31 cellular contexts compared by ENCODE assay signal in the genomic region with DNA sequence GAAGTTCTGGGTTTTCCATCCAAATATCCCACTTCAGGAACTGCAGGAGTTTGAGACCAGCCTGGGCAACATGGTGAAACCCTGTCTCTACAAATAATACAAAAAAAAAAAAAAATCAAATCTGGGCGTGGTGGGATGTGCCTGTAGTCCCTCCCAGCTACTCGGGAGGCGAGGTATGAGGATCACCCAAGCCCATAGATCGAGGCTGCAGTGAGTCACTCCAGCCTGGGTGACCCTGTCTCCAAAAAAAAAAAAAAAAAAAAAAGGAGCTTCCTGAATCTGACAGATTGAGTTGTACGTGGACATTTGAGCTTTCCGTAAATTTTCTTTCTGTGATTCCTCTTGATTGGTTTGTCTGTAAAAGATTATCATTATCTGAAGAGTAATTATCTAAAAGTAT.
"Had no signal": no experiment of that assay in that cellular context is flagged by ENCODE, and none has a peak within 500 bp of the region (broad histone marks: within the 10 kb centered on the region; RNA-seq: fewer than 3 reads in every experiment).

No MANE protein-coding gene starts in this region.

- ATAC-seq: activated CD8-positive, alpha-beta memory T cell treated with anti-CD3 and anti-CD28 coated beads, Interleukin-2, amount 10 ng/mL, durations not matched to agents 7 days and 5 days; activated T-cell treated with anti-CD3 and anti-CD28 coated beads, Interleukin-2, amount 50 U/mL, for 72 hours; activated T-helper 17 cell treated with anti-CD3 and anti-CD28 coated beads, Interleukin-2, amount 50 U/mL, for 72 hours had no signal

- H3K27ac Mint-ChIP-seq: activated CD4-positive, alpha-beta memory T cell treated with anti-CD3 and anti-CD28 coated beads, Interleukin-2, amount 10 ng/mL, durations not matched to agents 7 days and 5 days; activated CD8-positive, alpha-beta memory T cell treated with anti-CD3 and anti-CD28 coated beads, Interleukin-2, amount 10 ng/mL, durations not matched to agents 7 days and 5 days; activated naive CD4-positive, alpha-beta T cell treated with anti-CD3 and anti-CD28 coated beads, Interleukin-2, amount 50 U/mL, for 24 hours; activated naive CD8-positive, alpha-beta T cell treated with anti-CD3 and anti-CD28 coated beads, Interleukin-2, amount 10 ng/mL, durations not matched to agents 7 days and 5 days; activated T-cell treated with anti-CD3 and anti-CD28 coated beads, Interleukin-2, amount 50 U/mL, for 72 hours; activated T-helper 17 cell treated with anti-CD3 and anti-CD28 coated beads, Interleukin-2, amount 50 U/mL, for 72 hours; T-helper 1 cell treated with Interleukin-12 subunit alpha and Interleukin-12 subunit beta and Interleukin-4 antibody, amounts not matched to agents 30 μg/mL and 1 μg/mL, for 36 hours; T-helper 2 cell treated with Interferon-gamma antibody and Interleukin-4, amounts not matched to agents 5 μg/mL and 100 μg/mL, for 36 hours had no signal

- H3K9me3 Mint-ChIP-seq: activated naive CD4-positive, alpha-beta T cell treated with anti-CD3 and anti-CD28 coated beads, Interleukin-2, amount 50 U/mL, for 24 hours; activated T-cell treated with anti-CD3 and anti-CD28 coated beads, Interleukin-2, amount 50 U/mL, for 72 hours; activated T-helper 17 cell treated with anti-CD3 and anti-CD28 coated beads, Interleukin-2, amount 50 U/mL, for 72 hours; T-helper 1 cell treated with Interleukin-12 subunit alpha and Interleukin-12 subunit beta and Interleukin-4 antibody, amounts not matched to agents 30 μg/mL and 1 μg/mL, for 36 hours; T-helper 2 cell treated with Interferon-gamma antibody and Interleukin-4, amounts not matched to agents 5 μg/mL and 100 μg/mL, for 36 hours had no signal

- DNase-seq: activated CD4-positive, alpha-beta memory T cell treated with anti-CD3 and anti-CD28 coated beads, Interleukin-2, amount 10 ng/mL, durations not matched to agents 7 days and 5 days; activated CD4-positive, alpha-beta T cell treated with anti-CD3 and anti-CD28 coated beads for 1 hour; activated CD4-positive, alpha-beta T cell treated with anti-CD3 and anti-CD28 coated beads for 48 hours; activated CD4-positive, CD25-positive, alpha-beta regulatory T cell; activated CD8-positive, alpha-beta memory T cell treated with anti-CD3 and anti-CD28 coated beads for 24 hours; activated CD8-positive, alpha-beta memory T cell treated with anti-CD3 and anti-CD28 coated beads, Interleukin-2, amount 10 ng/mL, durations not matched to agents 7 days and 5 days; activated CD8-positive, alpha-beta memory T cell treated with anti-CD3 and anti-CD28 coated beads, Interleukin-2, amount 50 U/mL, for 48 hours; activated effector memory CD4-positive, alpha-beta T cell treated with anti-CD3 and anti-CD28 coated beads, Interleukin-2, amount 50 U/mL, for 16 hours; activated naive CD4-positive, alpha-beta T cell treated with Interleukin-2 at 50 U/mL for 16 hours; activated naive CD8-positive, alpha-beta T cell treated with anti-CD3 and anti-CD28 coated beads, Interleukin-2, amount 10 ng/mL, durations not matched to agents 7 days and 5 days; activated T-cell treated with anti-CD3 and anti-CD28 coated beads, Interleukin-2, amount 50 U/mL, for 1 hour; activated T-cell treated with anti-CD3 and anti-CD28 coated beads, Interleukin-2, amount 50 U/mL, for 72 hours; amygdala; Karpas-422; MG63; NCI-H1048; NCI-H1105 treated with DMSO at 0.1 percent for 48 hours; NCI-H1436; NCI-H1694; NCI-H1930; NCI-H2081 treated with DMSO at 0.1 percent for 48 hours; NCI-H510A; NCI-H526; NCI-H748 treated with DMSO at 0.1 percent for 48 hours; PC-9; Right ventricle myocardium superior; SJCRH30 had no signal

- H3K4me3 Mint-ChIP-seq: activated CD4-positive, alpha-beta memory T cell treated with anti-CD3 and anti-CD28 coated beads, Interleukin-2, amount 10 ng/mL, durations not matched to agents 7 days and 5 days; activated CD8-positive, alpha-beta memory T cell treated with anti-CD3 and anti-CD28 coated beads, Interleukin-2, amount 10 ng/mL, durations not matched to agents 7 days and 5 days; activated naive CD4-positive, alpha-beta T cell treated with anti-CD3 and anti-CD28 coated beads, Interleukin-2, amount 50 U/mL, for 24 hours; activated naive CD8-positive, alpha-beta T cell treated with anti-CD3 and anti-CD28 coated beads, Interleukin-2, amount 10 ng/mL, durations not matched to agents 7 days and 5 days; activated T-cell treated with anti-CD3 and anti-CD28 coated beads, Interleukin-2, amount 50 U/mL, for 72 hours; activated T-helper 17 cell treated with anti-CD3 and anti-CD28 coated beads, Interleukin-2, amount 50 U/mL, for 72 hours; T-helper 1 cell treated with Interleukin-12 subunit alpha and Interleukin-12 subunit beta and Interleukin-4 antibody, amounts not matched to agents 30 μg/mL and 1 μg/mL, for 36 hours; T-helper 2 cell treated with Interferon-gamma antibody and Interleukin-4, amounts not matched to agents 5 μg/mL and 100 μg/mL, for 36 hours had no signal

- H3K27me3 Mint-ChIP-seq: activated CD4-positive, alpha-beta memory T cell treated with anti-CD3 and anti-CD28 coated beads, Interleukin-2, amount 10 ng/mL, durations not matched to agents 7 days and 5 days; activated CD8-positive, alpha-beta memory T cell treated with anti-CD3 and anti-CD28 coated beads, Interleukin-2, amount 10 ng/mL, durations not matched to agents 7 days and 5 days; activated naive CD4-positive, alpha-beta T cell treated with anti-CD3 and anti-CD28 coated beads, Interleukin-2, amount 50 U/mL, for 24 hours; activated T-helper 17 cell treated with anti-CD3 and anti-CD28 coated beads, Interleukin-2, amount 50 U/mL, for 72 hours had no signal

- H3K4me1 Mint-ChIP-seq: activated naive CD8-positive, alpha-beta T cell treated with anti-CD3 and anti-CD28 coated beads, Interleukin-2, amount 10 ng/mL, durations not matched to agents 7 days and 5 days had no signal
